In the genomic region with DNA sequence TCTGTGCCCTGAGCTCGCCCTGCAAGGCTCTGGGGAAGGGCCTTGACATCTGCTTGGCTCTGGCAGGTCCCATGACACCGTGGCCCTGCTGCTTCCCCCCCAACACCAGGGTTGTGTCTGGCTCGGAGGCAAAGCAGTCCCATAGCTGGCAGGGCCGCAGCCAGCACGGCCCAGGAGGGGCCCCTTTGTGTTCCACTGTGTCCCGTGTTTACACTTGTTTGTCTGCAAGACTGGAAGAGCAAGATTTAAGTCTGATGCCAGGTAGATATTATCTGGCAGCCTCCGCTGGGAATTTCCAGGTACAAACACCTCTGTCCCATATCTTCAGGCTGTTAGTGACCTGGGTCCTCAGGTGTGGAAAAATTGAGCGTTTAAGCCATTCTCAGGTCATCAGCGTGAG, we compare ENCODE assay signal across 24 cellular contexts. TPM values are rescaled to one million over a fixed set of nuclear protein-coding genes. Genes with fewer than 3 reads are reported as not detected.
A peak's percentile ranks its signal among the peaks of the same experiment; 100 is the strongest.
DNase-seq lines count a peak whose midpoint lies in the region; ATAC-seq and TF ChIP-seq lines count a peak whose summit lies in the region.
"Had no signal": no experiment of that assay in that cellular context is flagged by ENCODE, and none has a peak within 500 bp of the region (broad histone marks: within the 10 kb centered on the region; RNA-seq: fewer than 3 reads in every experiment).

No MANE protein-coding gene starts in this region.

- no peak for TF ChIP-seq CTCF in tibial artery (IDR thresholded peaks at IDR 0.05)

- no peak overlapping the region for H3K4me3 Mint-ChIP-seq in central memory CD8-positive, alpha-beta T cell
- H3K4me3 Mint-ChIP-seq: activated CD8-positive, alpha-beta T cell treated with anti-CD3 and anti-CD28 coated beads for 36 hours; activated naive CD8-positive, alpha-beta T cell treated with anti-CD3 and anti-CD28 coated beads, Interleukin-2, amount 50 U/mL, for 24 hours; brain; nephron; stimulated activated naive B cell treated with anti-CD40 and anti-IgM and Interleukin-4, amounts not matched to agents 10 μg/mL and 1 μg/mL and 100 μg/mL, for 72 hours had no signal

- DNase-seq in SIG-M5 treated with dmso at 0.1 percent for 504 hours (lab: John Stamatoyannopoulos, UW; ENCODE audit: unreplicated experiment) (peak; percentile 29), SIG-M5 (lab: John Stamatoyannopoulos, UW) (no peak), mucosa of gallbladder (ENCODE audit: low spot score) (peak; percentile 43), ureter (ENCODE audit: low spot score) (peak; percentile 61), left lobe of liver (ENCODE audit: low spot score) (no peak), tibial artery (no peak)
- DNase-seq in central memory CD8-positive, alpha-beta T cell (ENCODE audit: low spot score in 2 of 2): no peak
- DNase-seq: activated CD8-positive, alpha-beta T cell treated with anti-CD3 and anti-CD28 coated beads for 36 hours; activated gamma-delta T cell; activated naive CD8-positive, alpha-beta T cell treated with anti-CD3 and anti-CD28 coated beads, Interleukin-2, amount 50 U/mL, for 24 hours; activated T-cell treated with anti-CD3 and anti-CD28 coated beads for 4 hours; AML-193; cortex of kidney; left cardiac atrium; NCI-H69; small intestine; stimulated activated naive B cell treated with anti-CD40 and anti-IgM and Interleukin-4, amounts not matched to agents 10 μg/mL and 1 μg/mL and 100 μg/mL, for 72 hours; T-helper 9 cell had no signal

- H3K27ac Mint-ChIP-seq in central memory CD8-positive, alpha-beta T cell (ENCODE audit: low read depth): peak overlapping the region; percentile 41
- H3K27ac Mint-ChIP-seq: activated CD8-positive, alpha-beta T cell treated with anti-CD3 and anti-CD28 coated beads for 36 hours; activated naive CD8-positive, alpha-beta T cell treated with anti-CD3 and anti-CD28 coated beads, Interleukin-2, amount 50 U/mL, for 24 hours; nephron; stimulated activated naive B cell treated with anti-CD40 and anti-IgM and Interleukin-4, amounts not matched to agents 10 μg/mL and 1 μg/mL and 100 μg/mL, for 72 hours had no signal

- intact Hi-C loops in tibial artery (cut with DNase I; ENCODE audit: low total_unique reads): no loop called here

- H3K27ac ChIP-seq in tibial artery: no peak overlapping the region
- H3K27ac ChIP-seq: HL-60, thoracic aorta had no signal

- H3K27me3 ChIP-seq in tibial artery: peaks cover 0 to 7% of the 10 kb centered on the region in 2 donors

- no peaks in the 10 kb centered on the region for H3K9me3 ChIP-seq in tibial artery
- H3K9me3 ChIP-seq: thoracic aorta had no signal

- H3K9me3 Mint-ChIP-seq in central memory CD8-positive, alpha-beta T cell: no peaks in the 10 kb centered on the region
- H3K9me3 Mint-ChIP-seq: activated CD8-positive, alpha-beta T cell treated with anti-CD3 and anti-CD28 coated beads for 36 hours; activated naive CD8-positive, alpha-beta T cell treated with anti-CD3 and anti-CD28 coated beads, Interleukin-2, amount 50 U/mL, for 24 hours; stimulated activated naive B cell treated with anti-CD40 and anti-IgM and Interleukin-4, amounts not matched to agents 10 μg/mL and 1 μg/mL and 100 μg/mL, for 72 hours had no signal

- peaks cover 0 to 9% (median 0%) of the 10 kb centered on the region in 4 donors for H3K4me1 ChIP-seq in tibial artery

- H3K36me3 ChIP-seq in tibial artery: peaks cover 0 to 16% (median 0%) of the 10 kb centered on the region in 3 donors
- H3K36me3 ChIP-seq: thoracic aorta had no signal

- ATAC-seq in central memory CD8-positive, alpha-beta T cell (replicated peaks; ENCODE audit: extremely low read depth, poor library complexity, severe bottlenecking): no peak
- ATAC-seq in left lobe of liver (no peak), GM21526 (IDR thresholded peaks at IDR 0.05; ENCODE audit: low FRiP score, unreplicated experiment) (no peak)
- ATAC-seq: activated CD4-positive, CD25-positive, alpha-beta regulatory T cell treated with anti-CD3 and anti-CD28 coated beads, Interleukin-2, amount 50 U/mL, for 24 hours; activated CD8-positive, alpha-beta T cell treated with anti-CD3 and anti-CD28 coated beads for 36 hours; activated naive CD8-positive, alpha-beta T cell treated with anti-CD3 and anti-CD28 coated beads, Interleukin-2, amount 50 U/mL, for 24 hours; left cardiac atrium; stimulated activated naive B cell treated with anti-CD40 and anti-IgM and Interleukin-4, amounts not matched to agents 10 μg/mL and 1 μg/mL and 100 μg/mL, for 72 hours had no signal

- peaks cover 6% of the 10 kb centered on the region for H3K4me1 Mint-ChIP-seq in central memory CD8-positive, alpha-beta T cell

- no peak overlapping the region for H3K4me3 ChIP-seq in tibial artery
- H3K4me3 ChIP-seq: thoracic aorta had no signal

- H3K36me3 Mint-ChIP-seq in central memory CD8-positive, alpha-beta T cell (ENCODE audit: insufficient read depth): peaks cover 2% of the 10 kb centered on the region

- H3K27me3 Mint-ChIP-seq in central memory CD8-positive, alpha-beta T cell: no peaks in the 10 kb centered on the region
- H3K27me3 Mint-ChIP-seq: activated CD8-positive, alpha-beta T cell treated with anti-CD3 and anti-CD28 coated beads for 36 hours; activated naive CD8-positive, alpha-beta T cell treated with anti-CD3 and anti-CD28 coated beads, Interleukin-2, amount 50 U/mL, for 24 hours; brain had no signal

RNA-seq across cellular contexts. Expression of gene MCF2L, which starts 44.3 kb away (rescaled TPM):
- total RNA-seq in mucosa of gallbladder (91.8 TPM), ureter (115 TPM), left lobe of liver (14.9 TPM)

Comparison
In these comparisons a context has a peak if more than half of its experiments do, and no peak if none do; other contexts are left out.
1. DNase-seq: peak in SIG-M5 treated with dmso at 0.1 percent for 504 hours (single experiment), mucosa of gallbladder (single experiment) and ureter (single experiment); none in SIG-M5 (single experiment), central memory CD8-positive, alpha-beta T cell (0 of 2), left lobe of liver (single experiment) and tibial artery (0 of 2).